In genomic region chr7:118080947-118081346, GRCh38 we compare ENCODE assay signal across 9 cellular contexts.
DNase-seq lines count a peak whose midpoint lies in the region; ATAC-seq and TF ChIP-seq lines count a peak whose summit lies in the region.
"Had no signal": no experiment of that assay in that cellular context is flagged by ENCODE, and none has a peak within 500 bp of the region (broad histone marks: within the 10 kb centered on the region; RNA-seq: fewer than 3 reads in every experiment).

No MANE protein-coding gene starts in this region.

- ATAC-seq in GM19397 (IDR thresholded peaks at IDR 0.05; ENCODE audit: unreplicated experiment): peak; percentile 93
- peak; percentile 93 for ATAC-seq in HG03354 (IDR thresholded peaks at IDR 0.05; ENCODE audit: poor library complexity, severe bottlenecking, unreplicated experiment)
- ATAC-seq: body of pancreas had no signal

- no peak overlapping the region for H3K27ac ChIP-seq in AG04450 (ENCODE audit: low read depth, low read length)
- H3K27ac ChIP-seq: body of pancreas had no signal

- DNase-seq in AG04450 (ENCODE audit: low read depth, low spot score) (peak; percentile 11), iPS-NIHi11 (ENCODE audit: low spot score) (peak; percentile 50), NCI-H2227 (lab: John Stamatoyannopoulos, UW; ENCODE audit: unreplicated experiment) (no peak), NCI-H146 (lab: John Stamatoyannopoulos, UW) (no peak), NCI-H2171 treated with DMSO at 0.1 percent for 48 hours (lab: John Stamatoyannopoulos, UW) (no peak)
- peak; percentile 59 for DNase-seq in activated CD4-positive, alpha-beta T cell treated with anti-CD3 and anti-CD28 coated beads for 48 hours

- H3K9me3 ChIP-seq in AG04450 (ENCODE audit: control insufficient read depth, insufficient read depth, low read length): no peaks in the 10 kb centered on the region
- H3K9me3 ChIP-seq: body of pancreas had no signal

- H3K27me3 ChIP-seq in AG04450 (ENCODE audit: control insufficient read depth, insufficient read depth, low read length): no peaks in the 10 kb centered on the region
- H3K27me3 ChIP-seq: body of pancreas had no signal

- no peak for TF ChIP-seq CTCF in AG04450 (IDR thresholded peaks at IDR 0.05; ENCODE audit: low read depth, low read length)

- H3K4me3 ChIP-seq in AG04450 (ENCODE audit: low read depth, low read length): no peak overlapping the region
- H3K4me3 ChIP-seq: body of pancreas had no signal

- CTCF ChIA-PET in AG04450 (lab: Charles Lee): interaction anchor here (1.2 to 1.3 kb wide), 2 partner anchors 29 to 115 kb away, joined by 3 to 4 read pairs; no protein-coding TSS in a partner anchor

- POLR2A ChIA-PET in AG04450 (lab: Yijun Ruan, JAX): no interaction called here

Comparison
In these comparisons a context has a peak if more than half of its experiments do, and no peak if none do; other contexts are left out.
1. DNase-seq: peak in AG04450 (single experiment), activated CD4-positive, alpha-beta T cell treated with anti-CD3 and anti-CD28 coated beads for 48 hours (single experiment) and iPS-NIHi11 (single experiment); none in NCI-H2227 (single experiment), NCI-H146 (single experiment) and NCI-H2171 treated with DMSO at 0.1 percent for 48 hours (single experiment).